ENCODE assay signal across 18 cellular contexts in the genomic region with DNA sequence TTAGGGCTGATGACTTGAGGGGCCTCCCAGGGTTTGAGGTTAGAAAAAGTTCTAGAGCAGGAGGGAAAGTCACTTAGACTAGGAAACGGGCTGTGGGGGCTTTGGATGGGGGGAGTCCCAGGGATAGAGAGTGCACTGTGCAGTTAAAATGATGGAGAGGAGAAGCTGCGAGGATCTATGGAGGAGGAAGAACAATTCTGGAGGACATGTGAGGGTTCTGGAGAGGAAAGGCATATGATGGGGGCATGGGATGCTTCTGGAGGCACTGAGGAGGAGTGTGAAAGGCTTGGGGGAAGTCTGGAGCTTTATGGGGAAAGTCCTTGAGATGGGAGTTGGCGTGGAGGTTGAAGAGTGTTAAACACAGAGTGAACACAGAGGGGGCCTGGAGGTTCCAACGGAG. TPM values are rescaled to one million over a fixed set of nuclear protein-coding genes. Genes with fewer than 3 reads are reported as not detected.
A peak's percentile ranks its signal among the peaks of the same experiment; 100 is the strongest.
DNase-seq lines count a peak whose midpoint lies in the region; ATAC-seq and TF ChIP-seq lines count a peak whose summit lies in the region.
"Had no signal": no experiment of that assay in that cellular context is flagged by ENCODE, and none has a peak within 500 bp of the region (broad histone marks: within the 10 kb centered on the region; RNA-seq: fewer than 3 reads in every experiment).

No MANE protein-coding gene starts in this region.

- H3K27me3 Mint-ChIP-seq in activated CD4-positive, alpha-beta T cell treated with anti-CD3 and anti-CD28 coated beads, Interleukin-2, amount 10 ng/mL, durations not matched to agents 7 days and 5 days: peaks cover 23% of the 10 kb centered on the region
- peaks cover 67 to 72% of the 10 kb centered on the region in 2 donors for H3K27me3 Mint-ChIP-seq in effector memory CD8-positive, alpha-beta T cell

- ATAC-seq in effector memory CD8-positive, alpha-beta T cell (replicated peaks): no peak
- ATAC-seq in HG03097 (IDR thresholded peaks at IDR 0.05; ENCODE audit: low FRiP score, unreplicated experiment) (no peak), gastroesophageal sphincter (no peak)
- ATAC-seq: heart right ventricle, left ventricle myocardium superior, upper lobe of right lung had no signal

- TF ChIP-seq POLR2A in stomach (IDR thresholded peaks at IDR 0.05) (no peak), gastroesophageal sphincter (IDR thresholded peaks at IDR 0.05) (no peak)

- H3K27ac Mint-ChIP-seq in activated CD4-positive, alpha-beta T cell treated with anti-CD3 and anti-CD28 coated beads, Interleukin-2, amount 10 ng/mL, durations not matched to agents 7 days and 5 days: peak overlapping the region; percentile 60
- H3K27ac Mint-ChIP-seq in effector memory CD8-positive, alpha-beta T cell: peak overlapping the region in 1 of 2 donors; percentile 0

- H3K36me3 Mint-ChIP-seq in activated CD4-positive, alpha-beta T cell treated with anti-CD3 and anti-CD28 coated beads, Interleukin-2, amount 10 ng/mL, durations not matched to agents 7 days and 5 days (ENCODE audit: low read depth): peaks cover 14% of the 10 kb centered on the region
- H3K36me3 Mint-ChIP-seq in effector memory CD8-positive, alpha-beta T cell (ENCODE audit: insufficient read depth): peaks cover 14% of the 10 kb centered on the region

- no peaks in the 10 kb centered on the region for H3K27me3 ChIP-seq in Karpas-422 (ENCODE audit: low read length)
- peaks cover 51% of the 10 kb centered on the region for H3K27me3 ChIP-seq in osteoblast (ENCODE audit: insufficient read depth, low read length)
- H3K27me3 ChIP-seq in stomach: peaks cover 6 to 86% (median 59%) of the 10 kb centered on the region in 3 donors
- peaks cover 73% of the 10 kb centered on the region for H3K27me3 ChIP-seq in gastroesophageal sphincter

- peak overlapping the region; percentile 65 for H3K9ac ChIP-seq in Karpas-422 (ENCODE audit: low read length)

- DNase-seq in activated CD4-positive, alpha-beta T cell treated with anti-CD3 and anti-CD28 coated beads, Interleukin-2, amount 10 ng/mL, durations not matched to agents 7 days and 5 days: no peak
- no peak for DNase-seq in activated CD4-positive, alpha-beta T cell treated with anti-CD3 and anti-CD28 coated beads, Interleukin-2, amount 50 U/mL, for 4 hours
- no peak for DNase-seq in Karpas-422
- no peak for DNase-seq in effector memory CD8-positive, alpha-beta T cell
- peak; percentile 84 for DNase-seq in osteoblast (ENCODE audit: insufficient read length, low spot score, missing footprints)
- DNase-seq in stomach: no peak
- DNase-seq: ACHN, heart right ventricle, Kasumi-1, left ventricle myocardium superior, NCI-H2029 treated with DMSO at 0.1 percent for 48 hours, NCI-H774, occipital lobe, SHP77 had no signal

- peaks cover 50% of the 10 kb centered on the region for H3K4me1 Mint-ChIP-seq in activated CD4-positive, alpha-beta T cell treated with anti-CD3 and anti-CD28 coated beads, Interleukin-2, amount 10 ng/mL, durations not matched to agents 7 days and 5 days
- peaks cover 30 to 40% of the 10 kb centered on the region in 2 donors for H3K4me1 Mint-ChIP-seq in effector memory CD8-positive, alpha-beta T cell (ENCODE audit: low read depth in 2 of 2)

- no peak overlapping the region for H3K27ac ChIP-seq in Karpas-422 (ENCODE audit: low read length)
- H3K27ac ChIP-seq in osteoblast (ENCODE audit: low read depth, low read length): no peak overlapping the region
- no peak overlapping the region for H3K27ac ChIP-seq in stomach
- H3K27ac ChIP-seq in gastroesophageal sphincter: no peak overlapping the region
- H3K27ac ChIP-seq: epithelial cell of prostate, heart right ventricle, upper lobe of right lung had no signal

- H3K4me2 ChIP-seq in Karpas-422 (ENCODE audit: low read depth, low read length, poor library complexity, severe bottlenecking): peak overlapping the region; percentile 70
- no peak overlapping the region for H3K4me2 ChIP-seq in osteoblast (ENCODE audit: insufficient read depth, low read length)

- H2AFZ ChIP-seq in Karpas-422 (ENCODE audit: low read length): no peak overlapping the region
- H2AFZ ChIP-seq in osteoblast (ENCODE audit: low read length): no peak overlapping the region

- WGBS in stomach, 5 donors: 36 to 52% (median 43%) methylated on average over 3 to 4 of the region's 4 CpGs
- 26 to 29% methylated on average over 2 to 4 of the region's 4 CpGs for WGBS in gastroesophageal sphincter (ENCODE audit: low coverage in 1 of 2), 2 donors

- CTCF ChIA-PET in activated CD4-positive, alpha-beta T cell treated with anti-CD3 and anti-CD28 coated beads, Interleukin-2, amount 10 ng/mL, durations not matched to agents 7 days and 5 days (lab: Charles Lee): interaction anchor here (0.8 kb wide), 1 partner anchor 11 kb away, joined by 3 read pairs; no protein-coding TSS in a partner anchor

- intact Hi-C loops in stomach (cut with DNase I; ENCODE audit: low total_unique reads): no loop called here

- H4K20me1 ChIP-seq in Karpas-422 (ENCODE audit: insufficient read depth, low read depth, low read length): peaks cover 41% of the 10 kb centered on the region
- H4K20me1 ChIP-seq in osteoblast (ENCODE audit: insufficient read depth, low read length): no peaks in the 10 kb centered on the region

- H3K9me2 ChIP-seq in Karpas-422 (replicated peaks; ENCODE audit: insufficient read depth, low read length): no peaks in the 10 kb centered on the region

- H3K79me2 ChIP-seq in Karpas-422 (ENCODE audit: low read length) (no peaks in the 10 kb centered on the region; the same call in 1 of the 2 replicates), osteoblast (ENCODE audit: insufficient read depth, low read length) (no peaks in the 10 kb centered on the region)

- no peak for TF ChIP-seq CTCF in osteoblast (IDR thresholded peaks at IDR 0.05; ENCODE audit: extremely low read depth, low read depth, low read length)
- no peak for TF ChIP-seq CTCF in stomach (IDR thresholded peaks at IDR 0.05)
- TF ChIP-seq CTCF in gastroesophageal sphincter (IDR thresholded peaks at IDR 0.05): no peak

- TF ChIP-seq EP300 in stomach (IDR thresholded peaks at IDR 0.05) (no peak), gastroesophageal sphincter (IDR thresholded peaks at IDR 0.05) (no peak)

- no peaks in the 10 kb centered on the region for H3K9me3 ChIP-seq in Karpas-422 (ENCODE audit: low read length)
- H3K9me3 ChIP-seq in osteoblast (ENCODE audit: low read depth, low read length): no peaks in the 10 kb centered on the region
- peaks cover 0 to 5% (median 0%) of the 10 kb centered on the region in 4 donors for H3K9me3 ChIP-seq in stomach
- H3K9me3 ChIP-seq in gastroesophageal sphincter: no peaks in the 10 kb centered on the region
- H3K9me3 ChIP-seq: heart right ventricle, upper lobe of right lung had no signal

- no peaks in the 10 kb centered on the region for H3K36me3 ChIP-seq in Karpas-422 (ENCODE audit: insufficient read depth, low read length)
- no peaks in the 10 kb centered on the region for H3K36me3 ChIP-seq in osteoblast (ENCODE audit: insufficient read depth, low read length)
- no peaks in the 10 kb centered on the region for H3K36me3 ChIP-seq in stomach
- no peaks in the 10 kb centered on the region for H3K36me3 ChIP-seq in gastroesophageal sphincter
- H3K36me3 ChIP-seq: heart right ventricle, upper lobe of right lung had no signal

- H3K4me1 ChIP-seq in Karpas-422 (ENCODE audit: low read length): peaks cover 58% of the 10 kb centered on the region
- no peaks in the 10 kb centered on the region for H3K4me1 ChIP-seq in osteoblast (ENCODE audit: insufficient read depth, low read length)
- peaks cover 22 to 56% (median 43%) of the 10 kb centered on the region in 4 donors for H3K4me1 ChIP-seq in stomach
- H3K4me1 ChIP-seq in gastroesophageal sphincter: peaks cover 0 to 58% (median 25%) of the 10 kb centered on the region in 3 donors

- H3K4me3 Mint-ChIP-seq in activated CD4-positive, alpha-beta T cell treated with anti-CD3 and anti-CD28 coated beads, Interleukin-2, amount 10 ng/mL, durations not matched to agents 7 days and 5 days: peak overlapping the region; percentile 39
- H3K4me3 Mint-ChIP-seq in effector memory CD8-positive, alpha-beta T cell: peak overlapping the region; percentile 56 to 73

- POLR2A ChIA-PET in activated CD4-positive, alpha-beta T cell treated with anti-CD3 and anti-CD28 coated beads, Interleukin-2, amount 10 ng/mL, durations not matched to agents 7 days and 5 days (lab: Charles Lee): no interaction called here

- H3K4me3 ChIP-seq in Karpas-422 (ENCODE audit: low read length) (peak overlapping the region; percentile 51; the same call in 1 of the 2 replicates), osteoblast (ENCODE audit: insufficient read depth, low read length) (no peak overlapping the region), stomach (no peak overlapping the region), gastroesophageal sphincter (no peak overlapping the region)

- peaks cover 4% of the 10 kb centered on the region for H3K9me3 Mint-ChIP-seq in activated CD4-positive, alpha-beta T cell treated with anti-CD3 and anti-CD28 coated beads, Interleukin-2, amount 10 ng/mL, durations not matched to agents 7 days and 5 days
- H3K9me3 Mint-ChIP-seq in effector memory CD8-positive, alpha-beta T cell: peaks cover 10 to 14% of the 10 kb centered on the region in 2 donors

RNA-seq across cellular contexts. Expression of a gene that starts 2.2 kb away (rescaled TPM):
- total RNA-seq in activated CD4-positive, alpha-beta T cell treated with anti-CD3 and anti-CD28 coated beads, Interleukin-2, amount 10 ng/mL, durations not matched to agents 7 days and 5 days: 1 to 10 TPM; 3.4 to 4.1 TPM
- 10.8 and 18.1 TPM in 2 replicates for total RNA-seq in Karpas-422 (2014; rRNA removed; shearing (Covaris generic); ENCODE audit: low replicate concordance)
- total RNA-seq in osteoblast: under 0.01 TPM in 1 of 2 replicates, not detected in the other
- 1 to 10 TPM in 2 of 5 donors, under 1 TPM in 2, not detected in 1; 0.37 to 2.3 (median 0.95) TPM for total RNA-seq in stomach
- under 1 TPM in 2 of 3 donors, not detected in 1; 0.25 to 0.31 TPM for polyA plus RNA-seq in stomach
- total RNA-seq in gastroesophageal sphincter: under 1 TPM in 3 of 4 donors, not detected in 1; 0.16 to 0.67 (median 0.58) TPM

RNA-seq across cellular contexts. Expression of a gene that starts 38.4 kb away (rescaled TPM):
- 1 to 10 TPM; 1.7 to 1.9 TPM for total RNA-seq in activated CD4-positive, alpha-beta T cell treated with anti-CD3 and anti-CD28 coated beads, Interleukin-2, amount 10 ng/mL, durations not matched to agents 7 days and 5 days
- total RNA-seq in Karpas-422 (2014; rRNA removed; shearing (Covaris generic); ENCODE audit: low replicate concordance): 0.11 and 2.3 TPM in 2 replicates
- total RNA-seq in osteoblast (under 0.01 and 0.29 TPM in 2 replicates), stomach (10 to 100 TPM in 1 of 5 donors, 1 to 10 TPM in 1, under 1 TPM in 1, not detected in 2; 0.18 to 87.5 (median 1.2) TPM), gastroesophageal sphincter (1 to 10 TPM in 1 of 4 donors, not detected in 3; 1.0 TPM)
- 1 to 10 TPM in 2 of 3 donors, under 1 TPM in 1; 0.50 to 2.8 (median 2.6) TPM for polyA plus RNA-seq in stomach

RNA-seq across cellular contexts. Expression of a gene that starts 49.2 kb away (rescaled TPM):
- total RNA-seq in activated CD4-positive, alpha-beta T cell treated with anti-CD3 and anti-CD28 coated beads, Interleukin-2, amount 10 ng/mL, durations not matched to agents 7 days and 5 days: 10 to 100 TPM; 55.2 to 62.2 TPM
- 68.2 and 120 TPM in 2 replicates for total RNA-seq in Karpas-422 (2014; rRNA removed; shearing (Covaris generic); ENCODE audit: low replicate concordance)
- total RNA-seq in osteoblast: 91.1 and 113 TPM in 2 replicates
- 100 to 1,000 TPM in 3 of 5 donors, 10 to 100 TPM in 2; 47.4 to 241 (median 110) TPM for total RNA-seq in stomach
- 10 to 100 TPM; 55.2 to 70.4 (median 60.5) TPM for polyA plus RNA-seq in stomach
- total RNA-seq in gastroesophageal sphincter: 100 to 1,000 TPM; 138 to 191 (median 145) TPM

RNA-seq across cellular contexts. Expression of a gene that starts 57.1 kb away (rescaled TPM):
- 100 to 1,000 TPM; 156 to 167 TPM for total RNA-seq in activated CD4-positive, alpha-beta T cell treated with anti-CD3 and anti-CD28 coated beads, Interleukin-2, amount 10 ng/mL, durations not matched to agents 7 days and 5 days
- total RNA-seq in Karpas-422 (2014; rRNA removed; shearing (Covaris generic); ENCODE audit: low replicate concordance): 53.4 and 98.8 TPM in 2 replicates
- total RNA-seq in osteoblast (14.7 and 15.6 TPM in 2 replicates), stomach (10 to 100 TPM; 11.4 to 98.0 (median 17.9) TPM), gastroesophageal sphincter (10 to 100 TPM in 2 of 4 donors, 1 to 10 TPM in 2; 7.2 to 13.7 (median 10.3) TPM)
- polyA plus RNA-seq in stomach: 10 to 100 TPM; 29.3 to 45.3 (median 35.2) TPM
